9 cellular contexts compared by ENCODE assay signal in the genomic region with DNA sequence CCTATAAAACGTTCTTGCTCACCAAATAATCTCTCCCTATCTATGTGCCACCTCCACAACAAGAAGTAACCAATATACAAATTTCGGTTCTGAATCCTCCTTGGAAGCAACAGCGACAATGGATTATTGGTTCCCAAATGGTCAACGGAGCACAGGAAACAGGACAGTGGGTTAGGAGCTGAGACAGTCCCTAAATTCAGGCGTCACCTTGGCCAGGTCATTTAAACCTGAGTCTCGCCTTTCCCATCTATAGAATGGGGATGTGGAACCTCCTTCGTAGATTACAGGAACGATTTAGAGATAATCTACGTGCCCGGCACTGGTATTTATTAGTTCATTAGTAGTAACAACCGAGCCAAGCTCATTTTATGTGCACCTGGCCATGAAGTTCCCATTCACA. TPM values are rescaled to one million over a fixed set of nuclear protein-coding genes. Genes with fewer than 3 reads are reported as not detected.
DNase-seq lines count a peak whose midpoint lies in the region; ATAC-seq, FAIRE-seq and TF ChIP-seq lines count a peak whose summit lies in the region.
"Had no signal": no experiment of that assay in that cellular context is flagged by ENCODE, and none has a peak within 500 bp of the region (broad histone marks: within the 10 kb centered on the region; RNA-seq: fewer than 3 reads in every experiment).

No MANE protein-coding gene starts in this region.

- no peaks in the 10 kb centered on the region for H3K27me3 Mint-ChIP-seq in activated naive CD4-positive, alpha-beta T cell treated with anti-CD3 and anti-CD28 coated beads for 36 hours (ENCODE audit: low read depth)
- no peaks in the 10 kb centered on the region for H3K27me3 Mint-ChIP-seq in activated naive CD8-positive, alpha-beta T cell treated with anti-CD3 and anti-CD28 coated beads, Interleukin-2, amount 50 U/mL, for 24 hours

- H3K27me3 ChIP-seq in HepG2 (ENCODE audit: control insufficient read depth in 1 of 2, insufficient read depth in 2 of 2, low read length in 2 of 2) (no peaks in the 10 kb centered on the region; a peak in 1 of 5 replicates), tibial nerve (no peaks in the 10 kb centered on the region)

- H3K36me3 ChIP-seq in HepG2 (replicated peaks in 1 of 2; ENCODE audit: control insufficient read depth in 1 of 2, insufficient read depth in 2 of 2, low read length in 2 of 2) (no peaks in the 10 kb centered on the region), tibial nerve (peaks cover 0 to 4% (median 0%) of the 10 kb centered on the region in 3 donors)

- TF ChIP-seq EP300 in HepG2 (IDR thresholded peaks at IDR 0.05; ENCODE audit: low read depth in 2 of 2, low read length in 2 of 2) (no peak), HepG2 (CRISPR knock-in tag; IDR thresholded peaks at IDR 0.05; ENCODE audit: borderline replicate concordance) (no peak), tibial nerve (IDR thresholded peaks at IDR 0.05) (no peak)

- H3K9me3 ChIP-seq in HepG2 (ENCODE audit: low read length) = no peaks in the 10 kb centered on the region
- no peaks in the 10 kb centered on the region for H3K9me3 ChIP-seq in tibial nerve

- peak overlapping the region; percentile 81 for H3K4me3 Mint-ChIP-seq in activated naive CD4-positive, alpha-beta T cell treated with anti-CD3 and anti-CD28 coated beads for 36 hours
- peak overlapping the region; percentile 82 for H3K4me3 Mint-ChIP-seq in activated naive CD8-positive, alpha-beta T cell treated with anti-CD3 and anti-CD28 coated beads, Interleukin-2, amount 50 U/mL, for 24 hours

- in situ Hi-C loops in HepG2 (cut with HindIII; ENCODE audit: extremely low pct_ligation_motif_present, low pct_unique_long_range_greater_than_20kb) = no loop called here

- TSS peak; percentile 65 for BruUV-seq in HepG2 (replicated peaks; lab: Mats Ljungman, UMichigan)

- no peak for TF ChIP-seq CTCF in HepG2 (CRISPR knock-in tag; IDR thresholded peaks at IDR 0.05)
- TF ChIP-seq CTCF in tibial nerve (IDR thresholded peaks at IDR 0.05) = no peak

- no peaks in the 10 kb centered on the region for H3K9me3 Mint-ChIP-seq in activated naive CD4-positive, alpha-beta T cell treated with anti-CD3 and anti-CD28 coated beads for 36 hours
- H3K9me3 Mint-ChIP-seq in activated naive CD4-positive, alpha-beta T cell treated with anti-CD3 and anti-CD28 coated beads, Interleukin-2, amount 50 U/mL, for 72 hours = no peaks in the 10 kb centered on the region
- H3K9me3 Mint-ChIP-seq in activated naive CD8-positive, alpha-beta T cell treated with anti-CD3 and anti-CD28 coated beads, Interleukin-2, amount 50 U/mL, for 24 hours = no peaks in the 10 kb centered on the region

- ATAC-seq in activated naive CD4-positive, alpha-beta T cell treated with anti-CD3 and anti-CD28 coated beads, Interleukin-2, amount 50 U/mL, for 72 hours = no peak
- ATAC-seq in activated naive CD8-positive, alpha-beta T cell treated with anti-CD3 and anti-CD28 coated beads, Interleukin-2, amount 50 U/mL, for 24 hours = no peak
- ATAC-seq in HepG2 = no peak

- TF ChIP-seq RAD21 in HepG2 (CRISPR knock-in tag; IDR thresholded peaks at IDR 0.05) = no peak

- 15% methylated on average over 10 of the region's 11 CpGs for WGBS in HepG2 (ENCODE audit: low lambda C conversion rate)
- WGBS in tibial nerve, 2 donors = 68 to 72% methylated on average over 11 of the region's 11 CpGs

- FAIRE-seq in HepG2 (lab: Jason Lieb, UNC) = no peak

- no peak for DNase-seq in activated naive CD4-positive, alpha-beta T cell treated with anti-CD3 and anti-CD28 coated beads for 36 hours
- no peak for DNase-seq in activated naive CD4-positive, alpha-beta T cell treated with anti-CD3 and anti-CD28 coated beads, Interleukin-2, amount 50 U/mL, for 72 hours (ENCODE audit: low spot score in 2 of 2)
- no peak for DNase-seq in activated naive CD8-positive, alpha-beta T cell treated with anti-CD3 and anti-CD28 coated beads, Interleukin-2, amount 50 U/mL, for 24 hours
- DNase-seq in HepG2 (ENCODE audit: low spot score) (no peak), tibial nerve (ENCODE audit: low spot score in 2 of 2) (no peak), NCI-H1092 treated with DMSO at 0.1 percent for 48 hours (lab: John Stamatoyannopoulos, UW) (no peak), HT-29 (ENCODE audit: low spot score) (no peak), amniotic stem cell (lab: John Stamatoyannopoulos, UW) (no peak)
- DNase-seq: DND-41 had no signal

- peaks cover 14% of the 10 kb centered on the region for H4K20me1 ChIP-seq in HepG2 (ENCODE audit: insufficient read depth, low read length)

- H3K4me3 ChIP-seq in HepG2 (replicated peaks in 1 of 3; ENCODE audit: insufficient read depth in 1 of 3, low read depth in 2 of 3, low read length in 3 of 3) = peak overlapping the region; percentile 74 to 82 (median 75)
- peak overlapping the region; percentile 86 to 93 (median 90) for H3K4me3 ChIP-seq in tibial nerve

- POLR2A ChIA-PET in HepG2 (lab: Yijun Ruan, JAX) = interaction anchor here (1.5 to 3.0 kb wide), 2 partner anchors 39 to 90 kb away, joined by 5 to 15 read pairs; partner anchors contain the start of gene HSP90B1

- H2AFZ ChIP-seq in HepG2 (ENCODE audit: low read length) = no peak overlapping the region

- TF ChIP-seq POLR2A in HepG2 (IDR thresholded peaks at IDR 0.05; ENCODE audit: insufficient read depth in 1 of 2, low read depth in 2 of 2, low read length in 2 of 2) (no peak), tibial nerve (IDR thresholded peaks at IDR 0.05) (no peak)

- intact Hi-C loops in activated naive CD4-positive, alpha-beta T cell treated with anti-CD3 and anti-CD28 coated beads for 36 hours (cut with micrococcal nuclease) = loop anchor here (2.0 to 10.0 kb wide), 5 partner anchors 39 to 1495 kb away; partner anchors contain the start of genes C12orf75, TDG and WASHC4
- intact Hi-C loops in HepG2 (cut with micrococcal nuclease; ENCODE audit: unreplicated experiment) = loop anchor here (2.0 to 5.0 kb wide), 2 partner anchors 15 to 38 kb away; no protein-coding TSS in a partner anchor

- H3K79me2 ChIP-seq in HepG2 (ENCODE audit: insufficient read depth, low read length) = peaks cover 47% of the 10 kb centered on the region

- peaks cover 21% of the 10 kb centered on the region for H3K4me1 Mint-ChIP-seq in activated naive CD4-positive, alpha-beta T cell treated with anti-CD3 and anti-CD28 coated beads for 36 hours (ENCODE audit: low read depth)
- peaks cover 21% of the 10 kb centered on the region for H3K4me1 Mint-ChIP-seq in activated naive CD8-positive, alpha-beta T cell treated with anti-CD3 and anti-CD28 coated beads, Interleukin-2, amount 50 U/mL, for 24 hours

- H3K27ac Mint-ChIP-seq in activated naive CD4-positive, alpha-beta T cell treated with anti-CD3 and anti-CD28 coated beads for 36 hours = no peak overlapping the region
- H3K27ac Mint-ChIP-seq in activated naive CD4-positive, alpha-beta T cell treated with anti-CD3 and anti-CD28 coated beads, Interleukin-2, amount 50 U/mL, for 72 hours = peak overlapping the region in 1 of 2 donors; percentile 63
- H3K27ac Mint-ChIP-seq in activated naive CD8-positive, alpha-beta T cell treated with anti-CD3 and anti-CD28 coated beads, Interleukin-2, amount 50 U/mL, for 24 hours = peak overlapping the region; percentile 75

- peak overlapping the region; percentile 82 for H3K4me2 ChIP-seq in HepG2 (ENCODE audit: low read depth, low read length)

- peaks cover 13% of the 10 kb centered on the region for H3K36me3 Mint-ChIP-seq in activated naive CD4-positive, alpha-beta T cell treated with anti-CD3 and anti-CD28 coated beads for 36 hours (ENCODE audit: low read depth)
- H3K36me3 Mint-ChIP-seq in activated naive CD4-positive, alpha-beta T cell treated with anti-CD3 and anti-CD28 coated beads, Interleukin-2, amount 50 U/mL, for 72 hours = no peaks in the 10 kb centered on the region
- peaks cover 13% of the 10 kb centered on the region for H3K36me3 Mint-ChIP-seq in activated naive CD8-positive, alpha-beta T cell treated with anti-CD3 and anti-CD28 coated beads, Interleukin-2, amount 50 U/mL, for 24 hours (ENCODE audit: low read depth)

- peak overlapping the region; percentile 72 for H3K9ac ChIP-seq in HepG2 (ENCODE audit: insufficient read depth, low read depth, low read length)

- H3K4me1 ChIP-seq in HepG2 (ENCODE audit: insufficient read depth, low read length) (peaks cover 60% of the 10 kb centered on the region), tibial nerve (peaks cover 0 to 40% (median 4%) of the 10 kb centered on the region in 4 donors)

- CTCF ChIA-PET in activated naive CD4-positive, alpha-beta T cell treated with anti-CD3 and anti-CD28 coated beads for 36 hours (lab: Charles Lee) = interaction anchor here (0.7 kb wide), 1 partner anchor 88 kb away, joined by 3 read pairs; no protein-coding TSS in a partner anchor
- CTCF ChIA-PET in HepG2 (lab: Yijun Ruan, JAX; ENCODE audit: low intra/inter-chr PET ratio, low total read pairs) = no interaction called here

- H3K27ac ChIP-seq in HepG2 (ENCODE audit: extremely low read length, insufficient read depth, low read length) = peak overlapping the region; percentile 68
- peak overlapping the region in 2 of 4 donors; percentile 5 to 90 for H3K27ac ChIP-seq in tibial nerve

RNA-seq across cellular contexts. Expression of gene NT5DC3, which starts 1.1 kb away (rescaled TPM):
- 1 to 10 TPM; 6.0 to 6.4 TPM for total RNA-seq in activated naive CD4-positive, alpha-beta T cell treated with anti-CD3 and anti-CD28 coated beads for 36 hours
- total RNA-seq in activated naive CD4-positive, alpha-beta T cell treated with anti-CD3 and anti-CD28 coated beads, Interleukin-2, amount 50 U/mL, for 72 hours = 1 to 10 TPM; 5.4 to 6.7 TPM
- 6.6 and 7.4 TPM in 2 replicates for total RNA-seq in HepG2 (2016; rRNA removed; fragmentation: Illumina TruSeq; extraction: Trizol)
- 1.7 and 2.3 TPM in 2 replicates for total RNA-seq in HepG2 (2016; cell fraction: cytosol; rRNA removed; fragmentation: Illumina TruSeq; extraction: Trizol; ENCODE audit: low read depth)
- 6.1 and 6.6 TPM in 2 replicates for total RNA-seq in HepG2 (2016; cell fraction: insoluble cytoplasmic fraction; rRNA removed; fragmentation: Illumina TruSeq; extraction: Trizol)
- 2.8 and 2.9 TPM in 2 replicates for total RNA-seq in HepG2 (2016; cell fraction: membrane; rRNA removed; fragmentation: Illumina TruSeq; extraction: Trizol)
- 8.2 and 14.2 TPM in 2 replicates for total RNA-seq in HepG2 (2016; cell fraction: nucleus; rRNA removed; fragmentation: Illumina TruSeq; extraction: Trizol)
- polyA plus RNA-seq in HepG2 (2011; rRNA removed) = 2.8 and 3.2 TPM in 2 replicates
- 1.8 and 2.3 TPM in 2 replicates for polyA plus RNA-seq in HepG2 (2011; cell fraction: cytosol; rRNA removed)
- polyA plus RNA-seq in HepG2 (2011; cell fraction: nucleus; rRNA removed) = 4.3 and 4.9 TPM in 2 replicates
- polyA plus RNA-seq in HepG2 (2012) = 2.9 and 4.9 TPM in 2 replicates
- 0.17 and 0.21 TPM in 2 replicates for polyA plus RNA-seq in HepG2 (2016; cell fraction: cytosol; fragmentation: Illumina TruSeq; extraction: Trizol; ENCODE audit: low read depth)
- polyA plus RNA-seq in HepG2 (2016; cell fraction: insoluble cytoplasmic fraction; fragmentation: Illumina TruSeq; extraction: Trizol; ENCODE audit: low read depth) = 3.7 and 4.3 TPM in 2 replicates
- polyA plus RNA-seq in HepG2 (2016; cell fraction: membrane; fragmentation: Illumina TruSeq; extraction: Trizol; ENCODE audit: low read depth) = 0.42 and 0.64 TPM in 2 replicates
- polyA plus RNA-seq in HepG2 (2016; cell fraction: nucleus; fragmentation: Illumina TruSeq; extraction: Trizol; ENCODE audit: insufficient read depth, low read depth) = 14.0 and 14.9 TPM in 2 replicates
- 3.9 and 6.2 TPM in 2 replicates for polyA minus RNA-seq in HepG2 (2011; rRNA and poly(A)+ RNA removed; ENCODE audit: low replicate concordance)
- 4.0 and 4.6 TPM in 2 replicates for polyA minus RNA-seq in HepG2 (2011; cell fraction: cytosol; rRNA and poly(A)+ RNA removed)
- polyA minus RNA-seq in HepG2 (2011; cell fraction: nucleus; rRNA and poly(A)+ RNA removed) = 7.8 and 12.2 TPM in 2 replicates
- 10 to 100 TPM; 12.7 to 16.7 (median 16.2) TPM for total RNA-seq in tibial nerve
- total RNA-seq in HT-29 (2014; rRNA removed; shearing (Covaris generic)) = 7.9 and 9.0 TPM in 2 replicates
